In genomic region chr4:91058345-91058744, GRCh38 we compare ENCODE assay signal across 17 cellular contexts.
"Had no signal": no experiment of that assay in that cellular context is flagged by ENCODE, and none has a peak within 500 bp of the region (broad histone marks: within the 10 kb centered on the region; RNA-seq: fewer than 3 reads in every experiment).

No MANE protein-coding gene starts in this region.

- H3K9me3 ChIP-seq: lower lobe of right lung, SK-N-SH, thoracic aorta had no signal

- H3K27ac Mint-ChIP-seq: T-cell had no signal

- H3K4me1 Mint-ChIP-seq: T-cell had no signal

- H3K27me3 Mint-ChIP-seq: T-cell had no signal

- H3K36me3 Mint-ChIP-seq: T-cell had no signal

- H3K27me3 ChIP-seq: brain microvascular endothelial cell, stomach had no signal

- ATAC-seq: activated CD4-positive, CD25-positive, alpha-beta regulatory T cell treated with anti-CD3 and anti-CD28 coated beads, Interleukin-2, amount 50 U/mL, for 24 hours; left colon; lower lobe of right lung; sciatic nerve; T-cell had no signal

- H3K27ac ChIP-seq: brain microvascular endothelial cell, lower lobe of right lung, stomach, thoracic aorta had no signal

- H3K36me3 ChIP-seq: brain microvascular endothelial cell, lower lobe of right lung, stomach, thoracic aorta had no signal

- H3K4me3 ChIP-seq: lower lobe of right lung, stomach, thoracic aorta had no signal

- H3K4me1 ChIP-seq: lower lobe of right lung, stomach had no signal

- H3K4me3 Mint-ChIP-seq: neural crest cell, T-cell had no signal

- DNase-seq: activated naive CD4-positive, alpha-beta T cell; activated T-cell treated with anti-CD3 and anti-CD28 coated beads for 4 hours; brain microvascular endothelial cell; dermis blood vessel endothelial cell; erythroblast; left colon; lower lobe of right lung; midbrain; SK-N-SH; stimulated activated CD4-positive, alpha-beta T cell treated with anti-CD3 and anti-CD28 coated beads, Interleukin-1b, Interleukin-23, amount 100 ng/mL, for 48 hours; stomach; T-cell; T-helper 9 cell had no signal
